ENCODE assay signal across 22 cellular contexts in the genomic region with DNA sequence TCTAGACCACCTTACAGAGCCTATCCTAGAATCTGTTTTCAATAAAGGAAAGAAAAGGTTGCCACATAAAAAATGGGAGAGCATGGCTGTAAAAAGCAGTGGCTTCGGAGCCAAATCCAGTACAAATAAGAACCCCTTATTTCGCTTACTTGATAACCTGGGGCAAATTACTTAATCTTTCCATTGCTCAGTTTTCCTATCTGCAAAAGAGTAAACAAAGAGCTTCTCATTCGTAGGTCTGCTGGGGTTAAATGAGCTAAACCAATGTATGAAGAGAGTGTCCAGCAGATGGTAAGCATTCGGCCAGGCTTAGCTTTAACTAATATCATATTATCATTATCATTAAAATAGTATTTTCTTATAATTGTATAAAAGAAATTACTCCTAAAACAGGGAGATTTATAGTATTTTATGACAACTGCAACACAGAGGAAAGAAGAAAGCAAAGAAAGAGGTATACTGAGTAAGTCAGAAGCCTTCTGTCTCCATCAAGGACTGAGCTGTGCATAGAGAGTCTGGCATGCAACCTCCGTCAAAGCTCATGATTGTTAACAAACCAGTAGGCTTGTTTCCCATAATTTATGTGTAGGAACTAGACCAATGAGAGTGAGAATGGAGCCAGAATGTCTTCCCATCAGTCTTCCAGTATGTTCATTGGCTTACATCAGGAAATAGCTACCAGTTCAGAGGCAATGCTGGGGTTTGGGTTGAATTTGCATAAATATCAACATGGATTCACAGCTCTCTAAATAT.
"Had no signal": no experiment of that assay in that cellular context is flagged by ENCODE, and none has a peak within 500 bp of the region (broad histone marks: within the 10 kb centered on the region; RNA-seq: fewer than 3 reads in every experiment).

No MANE protein-coding gene starts in this region.

- DNase-seq: effector CD8-positive, alpha-beta T cell; gastrocnemius medialis; glutamatergic neuron; immature natural killer cell; left cardiac atrium; left ventricle myocardium inferior; mesendoderm; naive B cell; spleen; stimulated activated CD4-positive, alpha-beta T cell treated with anti-CD3 and anti-CD28 coated beads, Interleukin-15, amount 100 ng/mL, for 24 hours; stimulated activated CD4-positive, alpha-beta T cell treated with anti-CD3 and anti-CD28 coated beads, Interleukin-1b, Interleukin-23, amount 100 ng/mL, for 48 hours; stimulated activated CD4-positive, alpha-beta T cell treated with anti-CD3 and anti-CD28 coated beads, Interleukin-4, amount 100 ng/mL, for 24 hours; transverse colon had no signal

- H3K27me3 Mint-ChIP-seq: stimulated activated memory B cell treated with anti-CD40 and anti-IgM and Interleukin-4, amounts not matched to agents 10 μg/mL and 1 μg/mL and 100 μg/mL, for 72 hours had no signal

- H3K79me2 ChIP-seq: parathyroid adenoma had no signal

- H3K27ac ChIP-seq: coronary artery, gastrocnemius medialis, left ventricle myocardium inferior, parathyroid adenoma, spleen, thoracic aorta, transverse colon had no signal

- H3K4me3 Mint-ChIP-seq: immature natural killer cell; naive B cell; nephron; stimulated activated memory B cell treated with anti-CD40 and anti-IgM and Interleukin-4, amounts not matched to agents 10 μg/mL and 1 μg/mL and 100 μg/mL, for 72 hours; stimulated activated naive CD8-positive, alpha-beta T cell treated with anti-CD3 and anti-CD28 coated beads, Interleukin-15, Interleukin-2, amounts not matched to agents 100 ng/mL and 50 ng/mL, for 24 hours had no signal

- H3K9ac ChIP-seq: parathyroid adenoma had no signal

- H3K4me1 ChIP-seq: gastrocnemius medialis, left ventricle myocardium inferior, parathyroid adenoma, transverse colon had no signal

- H3K9me3 ChIP-seq: gastrocnemius medialis, left ventricle myocardium inferior, spleen, thoracic aorta, transverse colon had no signal

- H3K27ac Mint-ChIP-seq: immature natural killer cell; naive B cell; nephron; stimulated activated memory B cell treated with anti-CD40 and anti-IgM and Interleukin-4, amounts not matched to agents 10 μg/mL and 1 μg/mL and 100 μg/mL, for 72 hours; stimulated activated naive CD8-positive, alpha-beta T cell treated with anti-CD3 and anti-CD28 coated beads, Interleukin-15, Interleukin-2, amounts not matched to agents 100 ng/mL and 50 ng/mL, for 24 hours had no signal

- H3K36me3 Mint-ChIP-seq: immature natural killer cell; naive B cell; stimulated activated memory B cell treated with anti-CD40 and anti-IgM and Interleukin-4, amounts not matched to agents 10 μg/mL and 1 μg/mL and 100 μg/mL, for 72 hours had no signal

- H2AFZ ChIP-seq: parathyroid adenoma had no signal

- H3K9me3 Mint-ChIP-seq: nephron; stimulated activated memory B cell treated with anti-CD40 and anti-IgM and Interleukin-4, amounts not matched to agents 10 μg/mL and 1 μg/mL and 100 μg/mL, for 72 hours; stimulated activated naive CD8-positive, alpha-beta T cell treated with anti-CD3 and anti-CD28 coated beads, Interleukin-15, Interleukin-2, amounts not matched to agents 100 ng/mL and 50 ng/mL, for 24 hours had no signal

- H3K4me3 ChIP-seq: coronary artery, gastrocnemius medialis, left ventricle myocardium inferior, lung, spleen, thoracic aorta, transverse colon had no signal

- H3K4me1 Mint-ChIP-seq: naive B cell; nephron; stimulated activated memory B cell treated with anti-CD40 and anti-IgM and Interleukin-4, amounts not matched to agents 10 μg/mL and 1 μg/mL and 100 μg/mL, for 72 hours had no signal

- ATAC-seq: esophagus mucosa; gastrocnemius medialis; left cardiac atrium; sciatic nerve; stimulated activated memory B cell treated with anti-CD40 and anti-IgM and Interleukin-4, amounts not matched to agents 10 μg/mL and 1 μg/mL and 100 μg/mL, for 72 hours had no signal

- H3K36me3 ChIP-seq: gastrocnemius medialis, left ventricle myocardium inferior, spleen, thoracic aorta, transverse colon had no signal

- H3K27me3 ChIP-seq: gastrocnemius medialis, spleen, transverse colon had no signal
